ENCODE assay signal across 26 cellular contexts in the genomic region with DNA sequence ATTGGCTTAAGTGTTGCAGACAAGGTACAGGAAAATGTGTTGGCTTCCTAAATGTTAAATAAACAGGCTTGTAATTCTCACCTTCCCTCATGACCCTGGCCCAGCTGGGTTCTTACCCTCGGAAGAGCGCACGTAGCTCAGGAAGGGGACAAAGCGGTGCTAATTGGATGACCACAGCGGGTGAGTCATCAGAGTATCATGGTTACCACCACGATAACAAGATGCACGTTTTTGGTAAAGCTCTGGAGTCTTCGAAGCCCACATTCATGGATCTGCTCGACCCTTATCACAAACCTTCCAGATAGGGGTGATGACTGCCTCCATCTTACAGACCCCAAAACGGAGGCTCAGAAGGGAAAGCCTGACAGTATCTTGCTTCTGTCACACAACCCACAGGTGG. TPM values are rescaled to one million over a fixed set of nuclear protein-coding genes. Genes with fewer than 3 reads are reported as not detected.
DNase-seq lines count a peak whose midpoint lies in the region; ATAC-seq and TF ChIP-seq lines count a peak whose summit lies in the region.
"Had no signal": no experiment of that assay in that cellular context is flagged by ENCODE, and none has a peak within 500 bp of the region (broad histone marks: within the 10 kb centered on the region; RNA-seq: fewer than 3 reads in every experiment).

No MANE protein-coding gene starts in this region.

- H2BK20ac ChIP-seq in IMR-90 (ENCODE audit: low read depth, low read length) = no peak overlapping the region

- intact Hi-C loops in IMR-90 (cut with micrococcal nuclease) = loop anchor here (5.0 kb wide), 2 partner anchors 170 to 210 kb away; a partner anchor contains a TSS

- H3K56ac ChIP-seq in IMR-90 (ENCODE audit: extremely low read depth, insufficient read depth, low read length) = no peak overlapping the region

- no peak overlapping the region for H3K27ac ChIP-seq in IMR-90 (ENCODE audit: insufficient read depth, low read length)
- H3K27ac ChIP-seq: Peyer's patch, testis had no signal

- DNase-seq in COLO829 (ENCODE audit: low spot score) = peak; percentile 38
- peak; percentile 6 for DNase-seq in IMR-90
- peak; percentile 61 for DNase-seq in astrocyte of the spinal cord (ENCODE audit: low read depth, low spot score)
- peak; percentile 22 for DNase-seq in kidney tubule cell (ENCODE audit: low spot score)
- DNase-seq in stimulated activated naive CD8-positive, alpha-beta T cell treated with anti-CD3 and anti-CD28 coated beads, Interleukin-15, amount 100 ng/mL, for 72 hours = no peak
- no peak for DNase-seq in activated CD4-positive, CD25-positive, alpha-beta regulatory T cell treated with anti-CD3 and anti-CD28 coated beads, Interleukin-2, amount 50 U/mL, for 72 hours
- DNase-seq in NCI-H526 treated with DMSO at 0.1 percent for 48 hours (lab: John Stamatoyannopoulos, UW) = no peak
- DNase-seq in effector CD8-positive, alpha-beta T cell (lab: John Stamatoyannopoulos, UW) = no peak
- DNase-seq: activated CD8-positive, alpha-beta T cell treated with anti-CD3 and anti-CD28 coated beads, Interleukin-2, amount 10 ng/mL, durations not matched to agents 7 days and 5 days; activated T-cell treated with anti-CD3 and anti-CD28 coated beads, Interleukin-2, amount 50 U/mL, for 1 hour; amniotic stem cell; CD4-positive, alpha-beta memory T cell; central memory CD4-positive, alpha-beta T cell; DMS153; H7; MG63; NCI-H187; NCI-H2227 treated with DMSO at 0.1 percent for 48 hours; nephron progenitor cell; NK-92 treated with Interleukin-12 subunit alpha and Interleukin-12 subunit beta, amount 100 ng/mL, for 24 hours; Peyer's patch; SK-N-SH; testis had no signal

- ATAC-seq in IMR-90 (ENCODE audit: low read depth) = no peak
- no peak for ATAC-seq in stimulated activated naive CD8-positive, alpha-beta T cell treated with anti-CD3 and anti-CD28 coated beads, Interleukin-15, amount 100 ng/mL, for 72 hours
- ATAC-seq: activated CD8-positive, alpha-beta T cell treated with anti-CD3 and anti-CD28 coated beads, Interleukin-2, amount 10 ng/mL, durations not matched to agents 7 days and 5 days; esophagus mucosa had no signal

- no peaks in the 10 kb centered on the region for H3K36me3 ChIP-seq in IMR-90 (ENCODE audit: control insufficient read depth, insufficient read depth, low read length)
- H3K36me3 ChIP-seq: MG63, Peyer's patch had no signal

- POLR2A ChIA-PET in IMR-90 (lab: Charles Lee; ENCODE audit: unreplicated experiment) = no interaction called here

- no peak overlapping the region for H3K23ac ChIP-seq in IMR-90 (ENCODE audit: low read depth, low read length)

- no peak overlapping the region for H2BK120ac ChIP-seq in IMR-90 (ENCODE audit: low read depth, low read length)

- no peak for TF ChIP-seq POLR2A in IMR-90 (IDR thresholded peaks at IDR 0.05; ENCODE audit: low read depth, low read length)

- H3K9me3 ChIP-seq in IMR-90 (ENCODE audit: control insufficient read depth, insufficient read depth, low read length) = peaks cover 10% of the 10 kb centered on the region
- H3K9me3 ChIP-seq: testis had no signal

- H3K27ac Mint-ChIP-seq in stimulated activated naive CD8-positive, alpha-beta T cell treated with anti-CD3 and anti-CD28 coated beads, Interleukin-15, amount 100 ng/mL, for 72 hours = no peak overlapping the region
- H3K27ac Mint-ChIP-seq: activated CD8-positive, alpha-beta T cell treated with anti-CD3 and anti-CD28 coated beads, Interleukin-2, amount 10 ng/mL, durations not matched to agents 7 days and 5 days; CD4-positive, alpha-beta memory T cell; nephron progenitor cell; T-helper 2 cell treated with Interferon-gamma antibody and Interleukin-4, amounts not matched to agents 5 μg/mL and 100 μg/mL, for 36 hours had no signal

- no peak overlapping the region for H3K4me2 ChIP-seq in IMR-90 (ENCODE audit: low read depth, low read length)
- H3K4me2 ChIP-seq: SK-N-SH had no signal

- H4K20me1 ChIP-seq in IMR-90 (ENCODE audit: insufficient read depth, low read length) = no peaks in the 10 kb centered on the region; the same call in 1 of the 2 replicates

- no peak overlapping the region for H4K5ac ChIP-seq in IMR-90 (ENCODE audit: low read depth, low read length)

- TF ChIP-seq CTCF in IMR-90 (conservative IDR thresholded peaks at IDR 0.05; ENCODE audit: low read depth, low read length) = no peak
- TF ChIP-seq CTCF in astrocyte of the spinal cord (IDR thresholded peaks at IDR 0.05; ENCODE audit: low read depth, low read length) = no peak

- H3K4ac ChIP-seq in IMR-90 (ENCODE audit: low read depth, low read length) = no peak overlapping the region

- H3K27me3 ChIP-seq in IMR-90 (ENCODE audit: control insufficient read depth, insufficient read depth, low read length) = no peaks in the 10 kb centered on the region
- H3K27me3 ChIP-seq: MG63, Peyer's patch, testis had no signal

- H3K4me1 Mint-ChIP-seq in stimulated activated naive CD8-positive, alpha-beta T cell treated with anti-CD3 and anti-CD28 coated beads, Interleukin-15, amount 100 ng/mL, for 72 hours = peaks cover 9% of the 10 kb centered on the region

- in situ Hi-C loops in IMR-90 (cut with MboI; ENCODE audit: low sequenced_read_pairs) (no loop called here), astrocyte of the spinal cord (cut with HindIII; ENCODE audit: low sequenced_read_pairs) (no loop called here)

- H2AK5ac ChIP-seq in IMR-90 (ENCODE audit: low read depth, low read length) = no peak overlapping the region

- CTCF ChIA-PET in IMR-90 (lab: Yijun Ruan, JAX) = interaction anchor here (1.1 to 2.0 kb wide), 5 partner anchors 18 to 356 kb away, joined by 3 to 7 read pairs (median 4); no protein-coding TSS in a partner anchor

- no peak overlapping the region for H3K18ac ChIP-seq in IMR-90 (ENCODE audit: low read depth, low read length)

- H3K4me1 ChIP-seq in IMR-90 (ENCODE audit: control insufficient read depth, insufficient read depth, low read length) = no peaks in the 10 kb centered on the region
- H3K4me1 ChIP-seq: Peyer's patch, testis had no signal

- H3K9me3 Mint-ChIP-seq in stimulated activated naive CD8-positive, alpha-beta T cell treated with anti-CD3 and anti-CD28 coated beads, Interleukin-15, amount 100 ng/mL, for 72 hours = peaks cover 15 to 20% of the 10 kb centered on the region in 2 donors

- no peak overlapping the region for H3K4me3 Mint-ChIP-seq in stimulated activated naive CD8-positive, alpha-beta T cell treated with anti-CD3 and anti-CD28 coated beads, Interleukin-15, amount 100 ng/mL, for 72 hours
- H3K4me3 Mint-ChIP-seq: activated CD8-positive, alpha-beta T cell treated with anti-CD3 and anti-CD28 coated beads, Interleukin-2, amount 10 ng/mL, durations not matched to agents 7 days and 5 days; nephron progenitor cell; T-helper 2 cell treated with Interferon-gamma antibody and Interleukin-4, amounts not matched to agents 5 μg/mL and 100 μg/mL, for 36 hours had no signal

- no peak overlapping the region for H2BK5ac ChIP-seq in IMR-90 (ENCODE audit: low read depth, low read length, poor library complexity, severe bottlenecking)

- H3K27me3 Mint-ChIP-seq in stimulated activated naive CD8-positive, alpha-beta T cell treated with anti-CD3 and anti-CD28 coated beads, Interleukin-15, amount 100 ng/mL, for 72 hours = peaks cover 22% of the 10 kb centered on the region

- BruUV-seq in IMR-90 (replicated peaks; lab: Mats Ljungman, UMichigan) = no TSS peak

- no peak overlapping the region for H3K14ac ChIP-seq in IMR-90 (replicated peaks; ENCODE audit: low read depth, low read length)

- WGBS in IMR-90 (ENCODE audit: extremely low coverage in 2 of 2, insufficient read length in 1 of 2), 2 experiments = 83% methylated on average over 7 of the region's 10 CpGs; no CpG with 5 or more reads in 1 of the 2 experiments

- dilution Hi-C loops in IMR-90 (cut with HindIII; ENCODE audit: low sequenced_read_pairs, unreplicated experiment) = no loop called here

- H3K79me1 ChIP-seq in IMR-90 (ENCODE audit: low read depth in 1 of 2, low read length in 2 of 2) = no peaks in the 10 kb centered on the region

- H3K9me1 ChIP-seq in IMR-90 (ENCODE audit: insufficient read depth, low read length) = no peaks in the 10 kb centered on the region

- H3K9ac ChIP-seq in IMR-90 (ENCODE audit: low read depth, low read length) = no peak overlapping the region
- H3K9ac ChIP-seq: SK-N-SH had no signal

- no peak overlapping the region for H4K91ac ChIP-seq in IMR-90 (ENCODE audit: insufficient read depth, low read depth, low read length)

- no peak overlapping the region for H3K4me3 ChIP-seq in IMR-90 (ENCODE audit: insufficient read depth, low read depth, low read length)
- H3K4me3 ChIP-seq in astrocyte of the spinal cord (ENCODE audit: low read depth, low read length) = no peak overlapping the region
- H3K4me3 ChIP-seq: MG63, Peyer's patch, testis had no signal

- H2AFZ ChIP-seq in IMR-90 (replicated peaks; ENCODE audit: low read length, poor library complexity) = no peak overlapping the region

- H2BK15ac ChIP-seq in IMR-90 (ENCODE audit: low read depth, low read length) = no peak overlapping the region

- H2AK9ac ChIP-seq in IMR-90 (replicated peaks; ENCODE audit: low read depth, low read length, poor library complexity) = no peak overlapping the region

- H4K8ac ChIP-seq in IMR-90 (ENCODE audit: low read depth in 2 of 2, low read length in 2 of 2) = no peak overlapping the region

- TF ChIP-seq RAD21 in IMR-90 (IDR thresholded peaks at IDR 0.05; ENCODE audit: low read length) = no peak

TF ChIP-seq in IMR-90, 13 proteins besides CTCF, POLR2A, EP300 and RAD21 (continues in another document):
- TF ChIP-seq FOS (IDR thresholded peaks at IDR 0.05; ENCODE audit: low read depth, low read length) (no peak), RFX5 (IDR thresholded peaks at IDR 0.05; ENCODE audit: low read depth, low read length) (no peak), MAZ (IDR thresholded peaks at IDR 0.05; ENCODE audit: borderline replicate concordance, low read depth, low read length) (no peak), BHLHE40 (IDR thresholded peaks at IDR 0.05; ENCODE audit: low read depth, low read length) (no peak), RCOR1 (IDR thresholded peaks at IDR 0.05; ENCODE audit: insufficient replicate concordance, low read length) (no peak), NFE2L2 (IDR thresholded peaks at IDR 0.05; ENCODE audit: low read depth, low read length) (no peak), CEBPB (IDR thresholded peaks at IDR 0.05; ENCODE audit: low read depth, low read length) (no peak), MAFK (IDR thresholded peaks at IDR 0.05; ENCODE audit: low read depth, low read length) (no peak)
- TF ChIP-seq, protein P1, sequence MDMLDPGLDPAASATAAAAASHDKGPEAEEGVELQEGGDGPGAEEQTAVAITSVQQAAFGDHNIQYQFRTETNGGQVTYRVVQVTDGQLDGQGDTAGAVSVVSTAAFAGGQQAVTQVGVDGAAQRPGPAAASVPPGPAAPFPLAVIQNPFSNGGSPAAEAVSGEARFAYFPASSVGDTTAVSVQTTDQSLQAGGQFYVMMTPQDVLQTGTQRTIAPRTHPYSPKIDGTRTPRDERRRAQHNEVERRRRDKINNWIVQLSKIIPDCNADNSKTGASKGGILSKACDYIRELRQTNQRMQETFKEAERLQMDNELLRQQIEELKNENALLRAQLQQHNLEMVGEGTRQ (IDR thresholded peaks at IDR 0.05; ENCODE audit: low read depth, low read length) = no peak

RNA-seq across cellular contexts. Expression of a gene that starts 32.8 kb away (rescaled TPM):
- 2.2 and 2.5 TPM in 2 replicates for total RNA-seq in IMR-90 (2012; rRNA removed)
- polyA plus RNA-seq in IMR-90 (2012; rRNA removed) = 18.0 and 18.3 TPM in 2 replicates
- 11.4 and 19.3 TPM in 2 replicates for polyA plus RNA-seq in IMR-90 (2012; cell fraction: cytosol; rRNA removed)
- polyA plus RNA-seq in IMR-90 (2012; cell fraction: nucleus; rRNA removed; ENCODE audit: low replicate concordance) = 7.7 and 18.8 TPM in 2 replicates
- total RNA-seq: activated CD8-positive, alpha-beta T cell treated with anti-CD3 and anti-CD28 coated beads, Interleukin-2, amount 10 ng/mL, durations not matched to agents 7 days and 5 days; CD4-positive, alpha-beta memory T cell; mononuclear cell; Peyer's patch had no signal

Comparison
In these comparisons a context has a peak if more than half of its experiments do, and no peak if none do; other contexts are left out.
1. DNase-seq: peak in COLO829 (single experiment), IMR-90 (single experiment), astrocyte of the spinal cord (single experiment) and kidney tubule cell (single experiment); none in stimulated activated naive CD8-positive, alpha-beta T cell treated with anti-CD3 and anti-CD28 coated beads, Interleukin-15, amount 100 ng/mL, for 72 hours (0 of 2), activated CD4-positive, CD25-positive, alpha-beta regulatory T cell treated with anti-CD3 and anti-CD28 coated beads, Interleukin-2, amount 50 U/mL, for 72 hours (single experiment), NCI-H526 treated with DMSO at 0.1 percent for 48 hours (single experiment) and effector CD8-positive, alpha-beta T cell (single experiment).